ENCODE assay signal across 1 cellular context in the genomic region with DNA sequence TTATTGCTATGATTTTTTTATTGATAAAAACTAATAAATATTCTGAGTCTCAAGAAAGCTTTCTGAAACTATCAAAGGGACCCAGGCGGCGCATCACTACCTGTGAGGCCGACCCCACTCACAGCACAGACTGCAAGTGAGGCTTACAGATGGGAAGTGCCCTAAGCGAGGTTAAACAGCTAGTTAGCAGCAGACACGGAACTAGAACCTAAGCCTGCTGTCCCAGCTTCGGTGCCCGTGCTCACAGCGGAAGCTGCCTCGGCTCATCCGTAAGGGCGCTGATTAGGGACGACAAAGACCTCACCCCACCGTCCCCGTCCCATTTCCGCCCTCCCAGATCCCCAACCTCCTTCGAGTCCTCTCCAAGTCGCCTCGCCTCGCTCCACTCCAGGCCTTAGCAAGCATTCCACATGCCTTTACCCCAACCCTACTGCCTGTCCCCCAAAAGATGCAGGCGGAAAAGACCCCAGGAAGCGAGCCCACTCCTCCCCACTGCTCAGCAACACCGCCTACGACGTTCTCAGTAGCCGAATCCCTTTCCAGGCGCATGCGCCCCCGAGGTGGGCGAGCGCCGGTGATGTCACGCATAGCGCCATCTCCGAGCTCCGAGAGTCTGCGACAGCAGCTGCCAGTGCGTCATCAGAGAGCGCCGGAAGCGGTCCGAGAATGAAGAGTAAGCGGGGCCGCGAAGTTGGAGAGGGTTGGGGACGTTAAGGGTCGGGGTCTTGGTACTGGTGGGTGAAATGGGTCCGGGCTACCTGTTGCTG.
A peak's percentile ranks its signal among the peaks of the same experiment; 100 is the strongest.
TF ChIP-seq lines count a peak whose summit lies in the region.

POP4 (plus strand) TSS at position 631 of the 767 bp plus-strand sequence; CDS start at position 667, 36 bp downstream.

TF ChIP-seq in WTC11, 78 proteins besides CTCF, POLR2A, EP300 and RAD21 (continued from another document):
- TF ChIP-seq ARID4B (CRISPR knock-in tag; IDR thresholded peaks at IDR 0.05; ENCODE audit: borderline replicate concordance) = peak; percentile 73; the same call in 1 of the 2 replicates
- TF ChIP-seq ETV6 (CRISPR knock-in tag; IDR thresholded peaks at IDR 0.05) = 0 out of 2 replicates have a peak, but pooled peaks have one; percentile 36
- no peak for TF ChIP-seq JUN (CRISPR knock-in tag; IDR thresholded peaks at IDR 0.05)
- no peak for TF ChIP-seq TEAD4 (CRISPR knock-in tag; IDR thresholded peaks at IDR 0.05)
- TF ChIP-seq USF1 (CRISPR knock-in tag; IDR thresholded peaks at IDR 0.05) = no peak
- TF ChIP-seq, protein P1, sequence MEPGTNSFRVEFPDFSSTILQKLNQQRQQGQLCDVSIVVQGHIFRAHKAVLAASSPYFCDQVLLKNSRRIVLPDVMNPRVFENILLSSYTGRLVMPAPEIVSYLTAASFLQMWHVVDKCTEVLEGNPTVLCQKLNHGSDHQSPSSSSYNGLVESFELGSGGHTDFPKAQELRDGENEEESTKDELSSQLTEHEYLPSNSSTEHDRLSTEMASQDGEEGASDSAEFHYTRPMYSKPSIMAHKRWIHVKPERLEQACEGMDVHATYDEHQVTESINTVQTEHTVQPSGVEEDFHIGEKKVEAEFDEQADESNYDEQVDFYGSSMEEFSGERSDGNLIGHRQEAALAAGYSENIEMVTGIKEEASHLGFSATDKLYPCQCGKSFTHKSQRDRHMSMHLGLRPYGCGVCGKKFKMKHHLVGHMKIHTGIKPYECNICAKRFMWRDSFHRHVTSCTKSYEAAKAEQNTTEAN (CRISPR knock-in tag; IDR thresholded peaks at IDR 0.05) = peak; percentile 83; the same call in 1 of the 2 replicates
- TF ChIP-seq NFYB (CRISPR knock-in tag; conservative IDR thresholded peaks at IDR 0.05; ENCODE audit: low read depth) = peak; percentile 7; the same call in 1 of the 2 replicates
- TF ChIP-seq KAT7 (CRISPR knock-in tag; IDR thresholded peaks at IDR 0.05; ENCODE audit: borderline replicate concordance) = 0 out of 2 replicates have a peak, but pooled peaks have one; percentile 46
- peak; percentile 46; the same call in 1 of the 2 replicates for TF ChIP-seq SMAD3 (CRISPR knock-in tag; IDR thresholded peaks at IDR 0.05; ENCODE audit: borderline replicate concordance)
- TF ChIP-seq TCF7 (CRISPR knock-in tag; IDR thresholded peaks at IDR 0.05; ENCODE audit: low read depth) = no peak
- TF ChIP-seq ATF1 (CRISPR knock-in tag; IDR thresholded peaks at IDR 0.05) = peak; percentile 87; the same call in 1 of the 2 replicates
